ENCODE assay signal across 16 cellular contexts in the genomic region with DNA sequence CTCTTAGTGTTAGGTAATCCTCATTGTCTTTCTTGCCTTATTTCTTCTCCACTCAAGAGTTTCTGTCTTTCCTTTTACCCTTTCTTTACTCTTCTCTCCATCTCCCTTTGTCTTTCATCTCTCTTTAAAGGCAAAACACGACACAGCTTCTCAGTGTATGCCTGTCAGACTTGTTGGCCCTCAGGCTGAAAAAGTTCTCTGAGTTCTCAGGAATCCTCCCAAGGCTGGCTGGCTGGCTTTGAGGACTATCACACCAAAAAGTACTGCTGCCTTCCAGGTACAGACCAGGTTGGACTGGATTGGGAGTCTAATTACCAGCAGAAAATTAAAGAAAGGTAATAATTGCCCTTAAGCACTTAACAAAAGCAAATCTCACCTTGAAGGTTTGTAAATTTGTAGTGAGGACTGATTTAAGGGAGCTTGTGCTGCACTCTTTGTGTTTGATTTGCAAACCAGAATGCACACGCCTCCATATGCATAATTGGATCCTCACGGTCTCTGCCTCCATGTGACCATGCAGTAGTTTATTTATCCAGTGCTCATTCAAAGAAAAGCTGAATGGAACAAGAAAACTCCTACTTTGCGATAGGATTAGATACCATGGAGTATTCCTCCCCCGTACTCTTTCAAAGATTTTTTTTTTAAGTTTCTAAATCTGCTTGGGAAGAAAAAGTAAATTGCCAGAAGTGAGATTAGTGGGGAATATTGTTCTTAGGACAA.
"Had no signal": no experiment of that assay in that cellular context is flagged by ENCODE, and none has a peak within 500 bp of the region (broad histone marks: within the 10 kb centered on the region; RNA-seq: fewer than 3 reads in every experiment).

No MANE protein-coding gene starts in this region.

- H3K36me3 ChIP-seq: ascending aorta, gastrocnemius medialis, thyroid gland had no signal

- H3K4me3 ChIP-seq: ascending aorta, gastrocnemius medialis, thyroid gland had no signal

- ATAC-seq: activated CD8-positive, alpha-beta T cell treated with anti-CD3 and anti-CD28 coated beads, Interleukin-2, amount 10 ng/mL, durations not matched to agents 7 days and 5 days; activated naive CD4-positive, alpha-beta T cell treated with anti-CD3 and anti-CD28 coated beads, Interleukin-2, amount 50 U/mL, for 72 hours; esophagus mucosa; gastrocnemius medialis; right cardiac atrium had no signal

- H3K27me3 ChIP-seq: ascending aorta, gastrocnemius medialis, thyroid gland had no signal

- DNase-seq: activated CD4-positive, alpha-beta T cell treated with anti-CD3 and anti-CD28 coated beads, Interleukin-2, amount 10 ng/mL, durations not matched to agents 7 days and 5 days; activated CD4-positive, CD25-positive, alpha-beta regulatory T cell treated with anti-CD3 and anti-CD28 coated beads, Interleukin-2, amount 50 U/mL, for 72 hours; activated CD8-positive, alpha-beta T cell treated with anti-CD3 and anti-CD28 coated beads, Interleukin-2, amount 10 ng/mL, durations not matched to agents 7 days and 5 days; activated gamma-delta T cell treated with Interleukin-2 at 50 U/mL for 16 hours; activated T-cell treated with anti-CD3 and anti-CD28 coated beads, Interleukin-2, amount 50 U/mL, for 1 hour; central memory CD4-positive, alpha-beta T cell; effector memory CD4-positive, alpha-beta T cell; gastrocnemius medialis; right cardiac atrium; stimulated activated CD4-positive, alpha-beta T cell treated with anti-CD3 and anti-CD28 coated beads, Interleukin-12 subunit alpha, Interleukin-12 subunit beta, amount 100 ng/mL, for 4 hours; stimulated activated CD4-positive, alpha-beta T cell treated with anti-CD3 and anti-CD28 coated beads, Interleukin-4, amount 100 ng/mL, for 4 hours; thyroid gland had no signal

- H3K9me3 ChIP-seq: ascending aorta, gastrocnemius medialis, thyroid gland had no signal

- H3K4me1 ChIP-seq: ascending aorta, gastrocnemius medialis, thyroid gland had no signal

- FAIRE-seq: endothelial cell of umbilical vein had no signal

- H3K27ac ChIP-seq: ascending aorta, gastrocnemius medialis, thyroid gland had no signal
